ENCODE assay signal across 10 cellular contexts in the genomic region with DNA sequence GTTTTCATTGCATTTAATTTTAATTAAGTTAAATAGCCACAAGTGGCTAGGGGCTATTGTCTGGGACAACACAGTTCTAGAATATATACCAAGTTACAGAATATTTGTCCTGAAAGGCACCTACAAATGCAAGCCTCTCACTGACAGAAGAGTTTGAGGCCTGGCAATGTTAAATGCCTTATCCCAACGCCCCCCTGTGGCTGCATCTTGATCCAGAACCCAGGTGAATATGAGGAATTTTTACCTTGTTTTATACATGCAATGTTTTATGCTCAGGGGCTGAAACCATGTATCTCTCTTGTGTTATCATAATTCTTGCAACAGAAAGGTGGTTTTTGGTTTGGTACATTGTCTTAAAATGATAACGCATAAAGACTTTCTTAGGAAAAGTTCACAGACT.
DNase-seq lines count a peak whose midpoint lies in the region; ATAC-seq and TF ChIP-seq lines count a peak whose summit lies in the region.
"Had no signal": no experiment of that assay in that cellular context is flagged by ENCODE, and none has a peak within 500 bp of the region (broad histone marks: within the 10 kb centered on the region; RNA-seq: fewer than 3 reads in every experiment).

No MANE protein-coding gene starts in this region.

- peaks cover 5% of the 10 kb centered on the region for H3K4me1 ChIP-seq in cardiac muscle cell (ENCODE audit: low read depth)
- peaks cover 0 to 9% of the 10 kb centered on the region in 2 donors for H3K4me1 ChIP-seq in right atrium auricular region
- no peaks in the 10 kb centered on the region for H3K4me1 ChIP-seq in fibroblast of lung (ENCODE audit: control insufficient read depth, extremely low read depth, insufficient read depth, low read length)
- H3K4me1 ChIP-seq in thyroid gland = no peaks in the 10 kb centered on the region

- intact Hi-C loops in thyroid gland (cut with DNase I) = no loop called here

- TF ChIP-seq POLR2A in thyroid gland (IDR thresholded peaks at IDR 0.05) = no peak

- TF ChIP-seq CTCF in cardiac muscle cell (IDR thresholded peaks at IDR 0.05; ENCODE audit: low read depth, low read length) (peak; percentile 65), right atrium auricular region (IDR thresholded peaks at IDR 0.05) (peak in 1 of 2 donors; percentile 58), fibroblast of lung (conservative IDR thresholded peaks at IDR 0.05 in 1 of 2, IDR thresholded peaks at IDR 0.05 in 1 of 2; ENCODE audit: low read depth in 1 of 2, low read length in 2 of 2) (peak; percentile 26 to 46), thyroid gland (IDR thresholded peaks at IDR 0.05) (peak in 5 of 6 experiments; percentile 20 to 50 (median 34))

- WGBS in thyroid gland, 2 donors = 47 to 50% methylated on average over 2 of the region's 2 CpGs

- H4K20me1 ChIP-seq in fibroblast of lung (ENCODE audit: control insufficient read depth, extremely low read depth, insufficient read depth, low read length) = no peaks in the 10 kb centered on the region

- H3K27ac ChIP-seq in cardiac muscle cell (no peak overlapping the region), right atrium auricular region (no peak overlapping the region), fibroblast of lung (ENCODE audit: insufficient read depth, low read length) (no peak overlapping the region), thyroid gland (no peak overlapping the region)

- H3K27me3 ChIP-seq in cardiac muscle cell (no peaks in the 10 kb centered on the region), right atrium auricular region (no peaks in the 10 kb centered on the region), fibroblast of lung (ENCODE audit: control insufficient read depth, insufficient read depth, low read length) (no peaks in the 10 kb centered on the region), thyroid gland (no peaks in the 10 kb centered on the region)

- H3K79me2 ChIP-seq in fibroblast of lung (ENCODE audit: control insufficient read depth, insufficient read depth, low read length) = no peaks in the 10 kb centered on the region

- peak; percentile 47 to 54 for DNase-seq in cardiac muscle cell (ENCODE audit: low read depth in 1 of 2, low spot score in 1 of 2)
- no peak for DNase-seq in right atrium auricular region (ENCODE audit: low spot score)
- peak; percentile 16 for DNase-seq in NCI-H1694 (lab: John Stamatoyannopoulos, UW)
- DNase-seq in fibroblast of lung (ENCODE audit: low read depth in 2 of 2) = no peak
- DNase-seq in thyroid gland = peak; percentile 55 to 63
- no peak for DNase-seq in medulla oblongata (ENCODE audit: extremely low spot score)
- no peak for DNase-seq in NCI-H1092 treated with DMSO at 0.1 percent for 48 hours (lab: John Stamatoyannopoulos, UW)
- DNase-seq: aorta, NCI-H2227 treated with DMSO at 0.1 percent for 48 hours had no signal

- H3K9ac ChIP-seq in fibroblast of lung (ENCODE audit: insufficient read depth, low read length) = no peak overlapping the region

- H3K36me3 ChIP-seq in cardiac muscle cell (no peaks in the 10 kb centered on the region), right atrium auricular region (no peaks in the 10 kb centered on the region), fibroblast of lung (ENCODE audit: control insufficient read depth, insufficient read depth, low read length) (no peaks in the 10 kb centered on the region), thyroid gland (no peaks in the 10 kb centered on the region)

- no peak for ATAC-seq in HG03159 (IDR thresholded peaks at IDR 0.05; ENCODE audit: unreplicated experiment)

- no peaks in the 10 kb centered on the region for H3K9me3 ChIP-seq in cardiac muscle cell (ENCODE audit: low read depth)
- no peaks in the 10 kb centered on the region for H3K9me3 ChIP-seq in right atrium auricular region
- no peaks in the 10 kb centered on the region for H3K9me3 ChIP-seq in fibroblast of lung (ENCODE audit: control insufficient read depth, insufficient read depth, low read depth, low read length)
- H3K9me3 ChIP-seq in thyroid gland = no peaks in the 10 kb centered on the region

- no peak overlapping the region for H3K4me2 ChIP-seq in fibroblast of lung (ENCODE audit: extremely low read depth, insufficient read depth, low read length)

- no peak overlapping the region for H3K4me3 ChIP-seq in cardiac muscle cell
- H3K4me3 ChIP-seq in right atrium auricular region = no peak overlapping the region
- no peak overlapping the region for H3K4me3 ChIP-seq in fibroblast of lung (replicated peaks in 1 of 4; ENCODE audit: control extremely low read depth in 1 of 4, insufficient read depth in 1 of 4, low read depth in 3 of 4, low read length in 4 of 4)
- H3K4me3 ChIP-seq in thyroid gland (replicated peaks in 1 of 3) = no peak overlapping the region

- no peak overlapping the region for H2AFZ ChIP-seq in fibroblast of lung (ENCODE audit: low read length)

Comparison
In these comparisons a context has a peak if more than half of its experiments do, and no peak if none do; other contexts are left out.
1. DNase-seq: peak in cardiac muscle cell (2 of 2), NCI-H1694 (single experiment) and thyroid gland (2 of 2); none in right atrium auricular region (single experiment), fibroblast of lung (0 of 2), medulla oblongata (single experiment) and NCI-H1092 treated with DMSO at 0.1 percent for 48 hours (single experiment).